Comparison of ENCODE assay signal across 10 cellular contexts in genomic region chr19:50204811-50205675, GRCh38. TPM values are rescaled to one million over a fixed set of nuclear protein-coding genes. Genes with fewer than 3 reads are reported as not detected.
DNase-seq lines count a peak whose midpoint lies in the region; ATAC-seq and TF ChIP-seq lines count a peak whose summit lies in the region.
"Had no signal": no experiment of that assay in that cellular context is flagged by ENCODE, and none has a peak within 500 bp of the region (broad histone marks: within the 10 kb centered on the region; RNA-seq: fewer than 3 reads in every experiment).

No MANE protein-coding gene starts in this region.

- no peaks in the 10 kb centered on the region for H3K9me3 ChIP-seq in osteoblast (ENCODE audit: low read depth, low read length)
- no peaks in the 10 kb centered on the region for H3K9me3 ChIP-seq in SJCRH30 (replicated peaks)

- H3K4me1 ChIP-seq in osteoblast (ENCODE audit: insufficient read depth, low read length): no peaks in the 10 kb centered on the region
- peaks cover 5% of the 10 kb centered on the region; the same call in 1 of the 2 replicates for H3K4me1 ChIP-seq in SJCRH30

- H3K36me3 ChIP-seq in osteoblast (ENCODE audit: insufficient read depth, low read length) (no peaks in the 10 kb centered on the region), SJCRH30 (no peaks in the 10 kb centered on the region)

- in situ Hi-C loops in G401 (cut with HindIII; ENCODE audit: low sequenced_read_pairs): no loop called here

- H4K20me1 ChIP-seq in osteoblast (ENCODE audit: insufficient read depth, low read length): no peaks in the 10 kb centered on the region

- H3K4me3 ChIP-seq in osteoblast (ENCODE audit: insufficient read depth, low read length): no peak overlapping the region
- no peak overlapping the region for H3K4me3 ChIP-seq in SJCRH30

- TF ChIP-seq CTCF in osteoblast (IDR thresholded peaks at IDR 0.05; ENCODE audit: extremely low read depth, low read depth, low read length): no peak

- H3K27ac ChIP-seq in osteoblast (ENCODE audit: low read depth, low read length): no peak overlapping the region
- no peak overlapping the region for H3K27ac ChIP-seq in SJCRH30

- no peak overlapping the region for H3K4me2 ChIP-seq in osteoblast (ENCODE audit: insufficient read depth, low read length)

- ATAC-seq in GM18867 (IDR thresholded peaks at IDR 0.05; ENCODE audit: unreplicated experiment): no peak

- H2AFZ ChIP-seq in osteoblast (ENCODE audit: low read length): no peak overlapping the region

- DNase-seq in G401 (ENCODE audit: low spot score) (peak; percentile 68), NCI-H2196 (lab: John Stamatoyannopoulos, UW; ENCODE audit: unreplicated experiment) (peak; percentile 89), germinal center (ENCODE audit: low spot score) (peak; percentile 47), osteoblast (ENCODE audit: insufficient read length, low spot score, missing footprints) (peak; percentile 80), T-helper 9 cell (no peak), occipital lobe (lab: John Stamatoyannopoulos, UW) (no peak), SJCRH30 (no peak)

- H3K27me3 ChIP-seq in osteoblast (ENCODE audit: insufficient read depth, low read length) (peaks cover 18% of the 10 kb centered on the region), SJCRH30 (no peaks in the 10 kb centered on the region)

- H3K79me2 ChIP-seq in osteoblast (ENCODE audit: insufficient read depth, low read length): no peaks in the 10 kb centered on the region

RNA-seq across cellular contexts. Expression of gene MYH14, which starts 1.6 kb away (rescaled TPM):
- total RNA-seq in G401 (2014; rRNA removed; shearing (Covaris generic)): 8.8 and 10.3 TPM in 2 replicates
- total RNA-seq in osteoblast: under 0.01 TPM in 1 of 2 replicates, not detected in the other
- 0.94 TPM for total RNA-seq in occipital lobe
- 25.5 and 25.7 TPM in 2 replicates for total RNA-seq in SJCRH30 (2014; rRNA removed; shearing (Covaris generic))
- total RNA-seq: LHCN-M2 had no signal

RNA-seq across cellular contexts. Expression of gene IZUMO2, which starts 42.0 kb away (rescaled TPM):
- not detected in 2 replicates for total RNA-seq in G401 (2014; rRNA removed; shearing (Covaris generic))
- total RNA-seq in osteoblast (not detected in 2 replicates), occipital lobe (not detected)
- total RNA-seq in SJCRH30 (2014; rRNA removed; shearing (Covaris generic)): 0.24 TPM in 1 of 2 replicates, not detected in the other
- total RNA-seq: LHCN-M2, lung microvascular endothelial cell had no signal

Comparison
In these comparisons a context has a peak if more than half of its experiments do, and no peak if none do; other contexts are left out.
1. DNase-seq: peak in G401 (single experiment), NCI-H2196 (single experiment), germinal center (single experiment) and osteoblast (single experiment); none in T-helper 9 cell (single experiment), occipital lobe (single experiment) and SJCRH30 (0 of 2).